ENCODE assay signal across 15 cellular contexts in the genomic region with DNA sequence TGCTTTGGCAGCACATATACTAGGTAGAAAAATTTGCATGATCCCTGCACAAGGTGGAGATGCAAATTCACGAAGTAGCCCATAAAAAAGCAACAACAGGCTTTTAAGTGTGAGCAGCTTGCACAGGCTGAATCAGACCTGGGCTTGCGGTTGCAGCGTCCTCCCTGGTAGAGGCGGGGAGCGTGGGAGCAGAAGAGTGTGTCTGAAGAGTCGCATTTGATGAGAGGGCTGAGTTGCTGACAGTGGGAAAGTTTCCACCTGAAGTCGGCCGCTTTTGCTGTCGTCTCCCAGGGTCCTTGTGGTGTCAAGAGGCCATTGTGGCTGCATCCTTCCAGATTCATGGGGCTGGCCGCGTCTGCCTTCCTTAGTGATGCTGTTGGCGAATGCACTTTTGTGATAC.
"Had no signal": no experiment of that assay in that cellular context is flagged by ENCODE, and none has a peak within 500 bp of the region (broad histone marks: within the 10 kb centered on the region; RNA-seq: fewer than 3 reads in every experiment).

No MANE protein-coding gene starts in this region.

- H3K27me3 Mint-ChIP-seq: activated CD8-positive, alpha-beta memory T cell treated with anti-CD3 and anti-CD28 coated beads, Interleukin-2, amount 10 ng/mL, durations not matched to agents 7 days and 5 days; activated naive CD4-positive, alpha-beta T cell treated with anti-CD3 and anti-CD28 coated beads, Interleukin-2, amount 50 U/mL, for 24 hours; activated T-cell treated with anti-CD3 and anti-CD28 coated beads, Interleukin-2, amount 50 U/mL, for 24 hours had no signal

- H3K9me3 Mint-ChIP-seq: activated naive CD4-positive, alpha-beta T cell treated with anti-CD3 and anti-CD28 coated beads, Interleukin-2, amount 50 U/mL, for 24 hours; activated T-cell treated with anti-CD3 and anti-CD28 coated beads, Interleukin-2, amount 50 U/mL, for 24 hours; T-helper 2 cell treated with Interferon-gamma antibody and Interleukin-4, amounts not matched to agents 5 μg/mL and 100 μg/mL, for 36 hours had no signal

- H3K4me3 ChIP-seq: adrenal gland, body of pancreas, esophagus squamous epithelium, left lung, pancreas, tibial artery had no signal

- H3K4me3 Mint-ChIP-seq: activated CD8-positive, alpha-beta memory T cell treated with anti-CD3 and anti-CD28 coated beads, Interleukin-2, amount 10 ng/mL, durations not matched to agents 7 days and 5 days; activated naive CD4-positive, alpha-beta T cell treated with anti-CD3 and anti-CD28 coated beads, Interleukin-2, amount 50 U/mL, for 24 hours; activated T-cell treated with anti-CD3 and anti-CD28 coated beads, Interleukin-2, amount 50 U/mL, for 24 hours; T-helper 2 cell treated with Interferon-gamma antibody and Interleukin-4, amounts not matched to agents 5 μg/mL and 100 μg/mL, for 36 hours had no signal

- H3K9me3 ChIP-seq: adrenal gland, body of pancreas, esophagus squamous epithelium, left lung, pancreas, tibial artery had no signal

- H3K27me3 ChIP-seq: adrenal gland, body of pancreas, esophagus squamous epithelium, left lung, pancreas, tibial artery had no signal

- H3K27ac Mint-ChIP-seq: activated CD8-positive, alpha-beta memory T cell treated with anti-CD3 and anti-CD28 coated beads, Interleukin-2, amount 10 ng/mL, durations not matched to agents 7 days and 5 days; activated naive CD4-positive, alpha-beta T cell treated with anti-CD3 and anti-CD28 coated beads, Interleukin-2, amount 50 U/mL, for 24 hours; activated T-cell treated with anti-CD3 and anti-CD28 coated beads, Interleukin-2, amount 50 U/mL, for 24 hours; T-helper 2 cell treated with Interferon-gamma antibody and Interleukin-4, amounts not matched to agents 5 μg/mL and 100 μg/mL, for 36 hours had no signal

- DNase-seq: activated CD8-positive, alpha-beta memory T cell treated with anti-CD3 and anti-CD28 coated beads, Interleukin-2, amount 10 ng/mL, durations not matched to agents 7 days and 5 days; activated effector memory CD4-positive, alpha-beta T cell treated with Interleukin-2 at 50 U/mL for 16 hours; activated T-cell treated with anti-CD3 and anti-CD28 coated beads, Interleukin-2, amount 50 U/mL, for 24 hours; adrenal gland; body of pancreas; caudate nucleus; esophagus squamous epithelium; left lung; mammary epithelial cell; pancreas; stimulated activated CD4-positive, alpha-beta T cell treated with anti-CD3 and anti-CD28 coated beads, Interleukin-2, amount 100 ng/mL, for 48 hours; stimulated activated naive CD4-positive, alpha-beta T cell; tibial artery had no signal

- H3K27ac ChIP-seq: adrenal gland, body of pancreas, esophagus squamous epithelium, left lung, pancreas, tibial artery had no signal

- ATAC-seq: activated CD8-positive, alpha-beta memory T cell treated with anti-CD3 and anti-CD28 coated beads, Interleukin-2, amount 10 ng/mL, durations not matched to agents 7 days and 5 days; body of pancreas; left lung; pancreas had no signal
